24 cellular contexts compared by ENCODE assay signal in genomic region chr22:41359376-41359775, GRCh38. TPM values are rescaled to one million over a fixed set of nuclear protein-coding genes. Genes with fewer than 3 reads are reported as not detected.
DNase-seq lines count a peak whose midpoint lies in the region; ATAC-seq, FAIRE-seq and TF ChIP-seq lines count a peak whose summit lies in the region.
"Had no signal": no experiment of that assay in that cellular context is flagged by ENCODE, and none has a peak within 500 bp of the region (broad histone marks: within the 10 kb centered on the region; RNA-seq: fewer than 3 reads in every experiment).

No MANE protein-coding gene starts in this region.

- peaks cover 11% of the 10 kb centered on the region for H3K36me3 Mint-ChIP-seq in mesothelial cell of epicardium
- H3K36me3 Mint-ChIP-seq in type B pancreatic cell, result peaks cover 7% of the 10 kb centered on the region
- H3K36me3 Mint-ChIP-seq in chondrocyte (ENCODE audit: low read depth), result peaks cover 8% of the 10 kb centered on the region

- no peaks in the 10 kb centered on the region for H3K27me3 Mint-ChIP-seq in mesothelial cell of epicardium (ENCODE audit: low read depth)
- H3K27me3 Mint-ChIP-seq in type B pancreatic cell, result no peaks in the 10 kb centered on the region
- H3K27me3 Mint-ChIP-seq in chondrocyte (ENCODE audit: low read depth), result no peaks in the 10 kb centered on the region

- ATAC-seq in K562 (no peak), GM21360 (IDR thresholded peaks at IDR 0.05; ENCODE audit: unreplicated experiment) (no peak)
- ATAC-seq: activated CD8-positive, alpha-beta T cell treated with anti-CD3 and anti-CD28 coated beads, Interleukin-2, amount 10 ng/mL, durations not matched to agents 7 days and 5 days; foreskin keratinocyte had no signal

- H3K9me3 Mint-ChIP-seq in mesothelial cell of epicardium (no peaks in the 10 kb centered on the region), type B pancreatic cell (no peaks in the 10 kb centered on the region), chondrocyte (ENCODE audit: low read depth) (peaks cover 3% of the 10 kb centered on the region)

- TF ChIP-seq CTCF in left ventricle myocardium inferior (IDR thresholded peaks at IDR 0.05; ENCODE audit: borderline replicate concordance), result no peak
- no peak for TF ChIP-seq CTCF in right atrium auricular region (IDR thresholded peaks at IDR 0.05)
- no peak for TF ChIP-seq CTCF in K562 (IDR thresholded peaks at IDR 0.05 in 2 of 3, conservative IDR thresholded peaks at IDR 0.05 in 1 of 3; ENCODE audit: insufficient read depth in 2 of 3, low read depth in 1 of 3, low read length in 3 of 3)
- no peak for TF ChIP-seq CTCF in mesothelial cell of epicardium (IDR thresholded peaks at IDR 0.05; ENCODE audit: unreplicated experiment)
- TF ChIP-seq CTCF in type B pancreatic cell (conservative IDR thresholded peaks at IDR 0.05), result no peak
- TF ChIP-seq CTCF in chondrocyte (IDR thresholded peaks at IDR 0.05), result no peak

- no peak overlapping the region for H3K4me2 ChIP-seq in K562 (ENCODE audit: insufficient read depth, low read length)
- H3K4me2 ChIP-seq: A549; BLaER1 treated with 17β-estradiol and CSF1 and Interleukin-3, amounts not matched to agents 10 nM and 100 nM had no signal

- H3K27ac Mint-ChIP-seq in mesothelial cell of epicardium (peak overlapping the region; percentile 85), type B pancreatic cell (peak overlapping the region; percentile 60), chondrocyte (ENCODE audit: unreplicated experiment) (no peak overlapping the region)
- H3K27ac Mint-ChIP-seq: activated CD8-positive, alpha-beta T cell treated with anti-CD3 and anti-CD28 coated beads, Interleukin-2, amount 10 ng/mL, durations not matched to agents 7 days and 5 days had no signal

- no peaks in the 10 kb centered on the region for H3K9me1 ChIP-seq in K562 (ENCODE audit: control insufficient read depth, insufficient read depth, low read length)

- H2AFZ ChIP-seq in K562 (ENCODE audit: low read depth, low read length), result no peak overlapping the region

- CTCF ChIA-PET in K562 (lab: Yijun Ruan, JAX; ENCODE audit: low intra/inter-chr PET ratio), result no interaction called here

- no peaks in the 10 kb centered on the region for H3K9me3 ChIP-seq in left ventricle myocardium inferior (replicated peaks)
- no peaks in the 10 kb centered on the region for H3K9me3 ChIP-seq in right atrium auricular region
- no peaks in the 10 kb centered on the region for H3K9me3 ChIP-seq in K562 (replicated peaks; ENCODE audit: control insufficient read depth, insufficient read depth, low read depth, low read length)
- H3K9me3 ChIP-seq: A549; BLaER1 treated with 17β-estradiol and CSF1 and Interleukin-3, amounts not matched to agents 10 nM and 100 nM; stomach had no signal

- no peaks in the 10 kb centered on the region for H3K79me2 ChIP-seq in K562 (ENCODE audit: control insufficient read depth, insufficient read depth, low read length)

- POLR2A ChIA-PET in K562 (lab: Yijun Ruan, JAX), result no interaction called here

- H3K4me3 Mint-ChIP-seq in mesothelial cell of epicardium, result no peak overlapping the region
- no peak overlapping the region for H3K4me3 Mint-ChIP-seq in type B pancreatic cell
- no peak overlapping the region for H3K4me3 Mint-ChIP-seq in chondrocyte (ENCODE audit: unreplicated experiment)
- H3K4me3 Mint-ChIP-seq: activated CD8-positive, alpha-beta T cell treated with anti-CD3 and anti-CD28 coated beads, Interleukin-2, amount 10 ng/mL, durations not matched to agents 7 days and 5 days had no signal

- H3K36me3 ChIP-seq in left ventricle myocardium inferior (peaks cover 34% of the 10 kb centered on the region), right atrium auricular region (peaks cover 39% of the 10 kb centered on the region), K562 (ENCODE audit: control insufficient read depth, insufficient read depth, low read length) (peaks cover 40% of the 10 kb centered on the region; the same call in 1 of the 3 replicates)

- H4K20me1 ChIP-seq in K562 (replicated peaks; ENCODE audit: control insufficient read depth, insufficient read depth, low read length), result no peaks in the 10 kb centered on the region

- TF ChIP-seq EP300 in K562 (IDR thresholded peaks at IDR 0.05; ENCODE audit: low read length), result no peak

- 72% methylated on average over 3 of the region's 4 CpGs for WGBS in K562 (ENCODE audit: insufficient coverage, low coverage, missing lambda C conversion rate)

- no peak overlapping the region for H3K9ac ChIP-seq in K562 (ENCODE audit: insufficient read depth in 1 of 2, low read depth in 2 of 2, low read length in 2 of 2)

- no peak for TF ChIP-seq RAD21 in K562 (CRISPR knock-in tag; conservative IDR thresholded peaks at IDR 0.05 in 1 of 2, IDR thresholded peaks at IDR 0.05 in 1 of 2)

- no peak for FAIRE-seq in K562 (lab: Jason Lieb, UNC)
- FAIRE-seq: A549 had no signal

- H3K4me1 Mint-ChIP-seq in mesothelial cell of epicardium, result peaks cover 14% of the 10 kb centered on the region
- H3K4me1 Mint-ChIP-seq in type B pancreatic cell (ENCODE audit: unreplicated experiment), result peaks cover 14% of the 10 kb centered on the region
- H3K4me1 Mint-ChIP-seq in chondrocyte (ENCODE audit: low read depth), result peaks cover 11% of the 10 kb centered on the region

- no peak for TF ChIP-seq POLR2A in K562 (conservative IDR thresholded peaks at IDR 0.05)

- H3K4me1 ChIP-seq in left ventricle myocardium inferior (peaks cover 13% of the 10 kb centered on the region), right atrium auricular region (peaks cover 0 to 5% of the 10 kb centered on the region in 2 donors), K562 (replicated peaks in 1 of 2; ENCODE audit: control insufficient read depth in 2 of 2, insufficient read depth in 2 of 2, low read length in 2 of 2) (peaks cover 0 to 26% of the 10 kb centered on the region in 2 experiments; a peak in 4 of 5 replicates)
- H3K4me1 ChIP-seq: BLaER1 treated with 17β-estradiol and CSF1 and Interleukin-3, amounts not matched to agents 10 nM and 100 nM; foreskin keratinocyte had no signal

- peak overlapping the region; percentile 61 for H3K27ac ChIP-seq in left ventricle myocardium inferior (replicated peaks)
- H3K27ac ChIP-seq in right atrium auricular region, result no peak overlapping the region
- no peak overlapping the region for H3K27ac ChIP-seq in K562 (ENCODE audit: extremely low read depth, low read depth, low read length)
- H3K27ac ChIP-seq: A549; BLaER1 treated with 17β-estradiol and CSF1 and Interleukin-3, amounts not matched to agents 10 nM and 100 nM; foreskin keratinocyte; stomach had no signal

- H3K4me3 ChIP-seq in left ventricle myocardium inferior (no peak overlapping the region), right atrium auricular region (no peak overlapping the region), K562 (no peak overlapping the region)
- H3K4me3 ChIP-seq: A549; BLaER1 treated with 17β-estradiol and CSF1 and Interleukin-3, amounts not matched to agents 10 nM and 100 nM; stomach had no signal

- BruUV-seq in K562 (replicated peaks; lab: Mats Ljungman, UMichigan), result TSS peak; percentile 74

- DNase-seq in left ventricle myocardium inferior, result no peak
- DNase-seq in right atrium auricular region (ENCODE audit: low spot score), result no peak
- DNase-seq in K562 (ENCODE audit: extremely low read depth in 1 of 4, low spot score in 3 of 4), result no peak
- no peak for DNase-seq in mesothelial cell of epicardium (ENCODE audit: low spot score in 2 of 2, unreplicated experiment in 2 of 2)
- no peak for DNase-seq in type B pancreatic cell (ENCODE audit: extremely low spot score, unreplicated experiment)
- no peak for DNase-seq in AG08396 (ENCODE audit: low spot score)
- no peak for DNase-seq in chondrocyte (ENCODE audit: low spot score)
- DNase-seq: activated CD4-positive, alpha-beta T cell treated with anti-CD3 and anti-CD28 coated beads for 1 hour; activated CD8-positive, alpha-beta T cell treated with anti-CD3 and anti-CD28 coated beads, Interleukin-2, amount 10 ng/mL, durations not matched to agents 7 days and 5 days; activated naive CD4-positive, alpha-beta T cell; amygdala; erythroblast; foreskin keratinocyte; hippocampal formation; KG1; NCI-H2171 treated with DMSO at 0.1 percent for 48 hours; NCI-H69; SHP77 treated with DMSO at 0.1 percent for 48 hours; stimulated activated CD4-positive, alpha-beta T cell treated with anti-CD3 and anti-CD28 coated beads, Interleukin-12 subunit alpha, Interleukin-12 subunit beta, amount 100 ng/mL, for 4 hours; stomach; SW 1271 had no signal

- in situ Hi-C loops in K562 (cut with MboI), result no loop called here

- H3K27me3 ChIP-seq in left ventricle myocardium inferior (ENCODE audit: low read depth) (no peaks in the 10 kb centered on the region), right atrium auricular region (no peaks in the 10 kb centered on the region), K562 (ENCODE audit: control insufficient read depth in 2 of 2, insufficient read depth in 2 of 2, low read length in 2 of 2) (no peaks in the 10 kb centered on the region)
- H3K27me3 ChIP-seq: BLaER1 treated with 17β-estradiol and CSF1 and Interleukin-3, amounts not matched to agents 10 nM and 100 nM; foreskin keratinocyte; stomach had no signal

- intact Hi-C loops in left ventricle myocardium inferior (cut with micrococcal nuclease), result no loop called here
- intact Hi-C loops in K562 (cut with micrococcal nuclease), result no loop called here

RNA-seq across cellular contexts. Expression of gene TEF, which starts 22.4 kb away (rescaled TPM):
- total RNA-seq in left ventricle myocardium inferior, result 20.1 TPM
- 10 to 100 TPM; 12.7 to 14.2 TPM for total RNA-seq in right atrium auricular region
- 1.4 and 6.6 TPM in 2 replicates for total RNA-seq in K562 (2011; cell fraction: chromatin; rRNA removed; ENCODE audit: low replicate concordance)
- total RNA-seq in K562 (2011; cell fraction: nucleolus; rRNA removed), result 2.4 and 2.8 TPM in 2 replicates
- 1.9 and 3.0 TPM in 2 replicates for total RNA-seq in K562 (2011; cell fraction: nucleoplasm; rRNA removed)
- 1.2 and 2.0 TPM in 2 replicates for total RNA-seq in K562 (2014; rRNA removed)
- 0.69 and 0.96 TPM in 2 replicates for total RNA-seq in K562 (2014; rRNA removed; fragmentation: Illumina TruSeq; extraction: Trizol)
- total RNA-seq in K562 (2015; rRNA removed; fragmentation: Illumina TruSeq; extraction: Trizol), result 0.68 and 0.76 TPM in 2 replicates
- total RNA-seq in K562 (2021), result 1.6 and 2.8 TPM in 2 replicates
- polyA plus RNA-seq in K562 (2011; rRNA removed), result 3.1 and 3.2 TPM in 2 replicates
- polyA plus RNA-seq in K562 (2011; cell fraction: cytosol; rRNA removed), result 1.4 and 4.5 TPM in 2 replicates
- polyA plus RNA-seq in K562 (2011; cell fraction: nucleus; rRNA removed), result 4.0 and 5.7 TPM in 2 replicates
- 0.30 and 0.72 TPM in 2 replicates for polyA plus RNA-seq in K562 (2012)
- 1.8 and 2.1 TPM in 2 replicates for polyA plus RNA-seq in K562 (2014; fragmentation: Illumina TruSeq; extraction: Trizol)
- under 1 TPM; 0.04 to 0.06 TPM for polyA plus RNA-seq in K562 (2014; fragmentation: Nextera tagmentation; extraction: Ambion mirVana)
- 0.90 and 1.4 TPM in 2 replicates for polyA plus RNA-seq in K562 (2014; rRNA removed)
- polyA minus RNA-seq in K562 (2011; rRNA and poly(A)+ RNA removed), result 2.7 and 4.1 TPM in 2 replicates
- polyA minus RNA-seq in K562 (2011; cell fraction: cytosol; rRNA and poly(A)+ RNA removed), result 0.67 and 1.4 TPM in 2 replicates
- 0.67 and 1.2 TPM in 2 replicates for polyA minus RNA-seq in K562 (2011; cell fraction: nucleus; rRNA and poly(A)+ RNA removed)
- total RNA-seq in mesothelial cell of epicardium, result 10.4 to 10.5 TPM (median 10.4 TPM) in 3 replicates
- 10.5 TPM in 2 replicates for total RNA-seq in type B pancreatic cell (ENCODE audit: low replicate concordance)
- 3.2 to 5.9 TPM (median 3.6 TPM) in 3 replicates for total RNA-seq in chondrocyte

RNA-seq across cellular contexts. Expression of gene ZC3H7B, which starts 58.1 kb away (rescaled TPM):
- total RNA-seq in left ventricle myocardium inferior (39.1 TPM), right atrium auricular region (10 to 100 TPM; 24.5 to 33.3 TPM), K562 (2014; rRNA removed) (35.2 and 41.1 TPM in 2 replicates), K562 (2014; rRNA removed; fragmentation: Illumina TruSeq; extraction: Trizol) (13.5 and 16.5 TPM in 2 replicates), K562 (2015; rRNA removed; fragmentation: Illumina TruSeq; extraction: Trizol) (25.8 and 26.8 TPM in 2 replicates), K562 (2021) (45.8 and 49.8 TPM in 2 replicates), mesothelial cell of epicardium (85.5 to 86.8 TPM (median 85.6 TPM) in 3 replicates), type B pancreatic cell (ENCODE audit: low replicate concordance) (74.3 and 76.2 TPM in 2 replicates), chondrocyte (54.7 to 73.3 TPM (median 55.8 TPM) in 3 replicates)
- 34.7 and 75.0 TPM in 2 replicates for total RNA-seq in K562 (2011; cell fraction: chromatin; rRNA removed; ENCODE audit: low replicate concordance)
- total RNA-seq in K562 (2011; cell fraction: nucleolus; rRNA removed), result 38.4 and 39.9 TPM in 2 replicates
- 35.9 and 42.2 TPM in 2 replicates for total RNA-seq in K562 (2011; cell fraction: nucleoplasm; rRNA removed)
- polyA plus RNA-seq in K562 (2011; rRNA removed) (19.0 and 25.6 TPM in 2 replicates), K562 (2014; fragmentation: Illumina TruSeq; extraction: Trizol) (30.6 and 40.0 TPM in 2 replicates), K562 (2014; fragmentation: Nextera tagmentation; extraction: Ambion mirVana) (under 1 TPM; 0.07 to 0.30 TPM), K562 (2014; rRNA removed) (38.6 and 39.0 TPM in 2 replicates)
- polyA plus RNA-seq in K562 (2011; cell fraction: cytosol; rRNA removed), result 18.6 and 31.1 TPM in 2 replicates
- 50.3 and 65.2 TPM in 2 replicates for polyA plus RNA-seq in K562 (2011; cell fraction: nucleus; rRNA removed)
- polyA plus RNA-seq in K562 (2012), result 35.9 and 39.0 TPM in 2 replicates
- polyA minus RNA-seq in K562 (2011; rRNA and poly(A)+ RNA removed), result 13.3 and 17.7 TPM in 2 replicates
- polyA minus RNA-seq in K562 (2011; cell fraction: cytosol; rRNA and poly(A)+ RNA removed), result 17.8 and 25.7 TPM in 2 replicates
- polyA minus RNA-seq in K562 (2011; cell fraction: nucleus; rRNA and poly(A)+ RNA removed), result 11.4 and 14.6 TPM in 2 replicates
